In the genomic region with DNA sequence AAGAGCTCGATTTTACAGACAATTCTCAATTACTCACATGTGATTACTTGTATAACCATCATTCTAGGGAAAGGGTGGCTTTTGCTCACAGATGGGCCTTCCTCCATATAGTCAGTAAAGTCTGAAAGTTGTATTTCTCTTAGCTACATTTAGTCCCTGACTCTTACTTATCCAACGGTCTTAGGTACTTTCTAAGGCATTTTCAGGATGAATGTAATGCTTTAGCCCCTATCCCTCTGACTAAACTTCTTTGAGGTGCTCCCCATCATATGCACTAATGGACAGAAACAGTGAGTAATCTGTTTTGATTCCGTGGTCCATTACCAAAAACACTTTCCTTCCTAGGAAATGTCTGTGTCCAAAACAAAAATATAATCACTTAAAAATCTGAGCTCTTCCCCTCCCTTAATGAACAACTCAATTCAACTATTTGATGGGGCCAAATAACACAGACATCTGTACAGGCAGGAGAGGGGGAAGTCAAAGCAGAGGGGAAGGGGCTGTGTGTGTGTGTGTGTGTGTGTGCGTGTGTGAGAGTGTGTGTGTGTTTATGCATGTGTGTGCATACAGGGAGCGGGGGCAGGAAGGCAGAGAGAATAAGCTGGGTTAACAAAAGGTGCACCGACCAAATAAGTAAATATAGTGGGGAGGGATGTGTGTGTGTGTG, we compare ENCODE assay signal across 1 cellular context.
TF ChIP-seq lines count a peak whose summit lies in the region.

No MANE protein-coding gene starts in this region.

TF ChIP-seq in GM23338, 12 proteins besides CTCF, POLR2A, EP300 and RAD21:
- TF ChIP-seq ETS1 (IDR thresholded peaks at IDR 0.05), result no peak
TF ChIP-seq in GM23338: peak in this region for 0.
